8 cellular contexts compared by ENCODE assay signal in genomic region chr22:37198290-37199102, GRCh38. TPM values are rescaled to one million over a fixed set of nuclear protein-coding genes. Genes with fewer than 3 reads are reported as not detected.
DNase-seq lines count a peak whose midpoint lies in the region; ATAC-seq and TF ChIP-seq lines count a peak whose summit lies in the region.

No MANE protein-coding gene starts in this region.

- H3K27me3 Mint-ChIP-seq in neural crest cell (ENCODE audit: low read depth): no peaks in the 10 kb centered on the region
- no peaks in the 10 kb centered on the region for H3K27me3 Mint-ChIP-seq in stimulated activated naive CD8-positive, alpha-beta T cell treated with anti-CD3 and anti-CD28 coated beads, Interleukin-15, amount 100 ng/mL, for 72 hours

- no peaks in the 10 kb centered on the region for H3K9me3 ChIP-seq in SJSA1 (replicated peaks)

- H3K4me3 ChIP-seq in SJSA1: peak overlapping the region; percentile 51

- TF ChIP-seq CTCF in foreskin keratinocyte (conservative IDR thresholded peaks at IDR 0.05) (peak; percentile 89), neural crest cell (conservative IDR thresholded peaks at IDR 0.05) (peak; percentile 96)

- peaks cover 2% of the 10 kb centered on the region for H3K9me3 Mint-ChIP-seq in neural crest cell
- no peaks in the 10 kb centered on the region for H3K9me3 Mint-ChIP-seq in stimulated activated naive CD8-positive, alpha-beta T cell treated with anti-CD3 and anti-CD28 coated beads, Interleukin-15, amount 100 ng/mL, for 72 hours

- DNase-seq in DMS53 (lab: John Stamatoyannopoulos, UW) (peak; percentile 48), DMS53 treated with DMSO at 0.1 percent for 48 hours (lab: John Stamatoyannopoulos, UW; ENCODE audit: unreplicated experiment) (no peak), HuH-7 (ENCODE audit: low spot score) (peak; percentile 90), SJSA1 (ENCODE audit: low read depth in 1 of 2, low spot score in 2 of 2) (peak; percentile 51 to 72), foreskin keratinocyte (peak; percentile 58 to 82), neural crest cell (ENCODE audit: low read depth, low spot score) (peak; percentile 94)
- DNase-seq in activated naive CD4-positive, alpha-beta T cell (lab: John Stamatoyannopoulos, UW): peak; percentile 85 to 92 (median 91)
- peak; percentile 91 to 92 for DNase-seq in stimulated activated naive CD8-positive, alpha-beta T cell treated with anti-CD3 and anti-CD28 coated beads, Interleukin-15, amount 100 ng/mL, for 72 hours

- H3K27ac ChIP-seq in SJSA1 (peak overlapping the region; percentile 73), foreskin keratinocyte (peak overlapping the region; percentile 70)

- peaks cover 24% of the 10 kb centered on the region for H3K4me1 ChIP-seq in SJSA1 (replicated peaks)
- H3K4me1 ChIP-seq in foreskin keratinocyte: peaks cover 17% of the 10 kb centered on the region

- no peaks in the 10 kb centered on the region for H3K36me3 ChIP-seq in SJSA1

- H3K27ac Mint-ChIP-seq in neural crest cell (ENCODE audit: unreplicated experiment): peak overlapping the region; percentile 76
- H3K27ac Mint-ChIP-seq in stimulated activated naive CD8-positive, alpha-beta T cell treated with anti-CD3 and anti-CD28 coated beads, Interleukin-15, amount 100 ng/mL, for 72 hours: peak overlapping the region; percentile 96

- peak overlapping the region; percentile 84 for H3K4me3 Mint-ChIP-seq in neural crest cell
- peak overlapping the region; percentile 85 to 94 for H3K4me3 Mint-ChIP-seq in stimulated activated naive CD8-positive, alpha-beta T cell treated with anti-CD3 and anti-CD28 coated beads, Interleukin-15, amount 100 ng/mL, for 72 hours

- H3K4me1 Mint-ChIP-seq in neural crest cell: peaks cover 27% of the 10 kb centered on the region
- H3K4me1 Mint-ChIP-seq in stimulated activated naive CD8-positive, alpha-beta T cell treated with anti-CD3 and anti-CD28 coated beads, Interleukin-15, amount 100 ng/mL, for 72 hours: peaks cover 90% of the 10 kb centered on the region

- H3K27me3 ChIP-seq in SJSA1 (replicated peaks) (no peaks in the 10 kb centered on the region), foreskin keratinocyte (no peaks in the 10 kb centered on the region)

- peak; percentile 30 for ATAC-seq in foreskin keratinocyte
- ATAC-seq in stimulated activated naive CD8-positive, alpha-beta T cell treated with anti-CD3 and anti-CD28 coated beads, Interleukin-15, amount 100 ng/mL, for 72 hours: peak; percentile 55

- H3K36me3 Mint-ChIP-seq in neural crest cell (ENCODE audit: low read depth): peaks cover 2% of the 10 kb centered on the region

RNA-seq across cellular contexts. Expression of gene C1QTNF6, which starts 10.4 kb away (rescaled TPM):
- 3.4 and 4.7 TPM in 2 replicates for total RNA-seq in SJSA1 (2014; rRNA removed; shearing (Covaris generic))
- total RNA-seq in foreskin keratinocyte: 11.3 and 12.6 TPM in 2 replicates
- 14.9 and 17.3 TPM in 2 replicates for polyA plus RNA-seq in foreskin keratinocyte
- total RNA-seq in neural crest cell: 13.6 TPM in 2 replicates

RNA-seq across cellular contexts. Expression of gene SSTR3, which starts 13.8 kb away (rescaled TPM):
- total RNA-seq in SJSA1 (2014; rRNA removed; shearing (Covaris generic)): not detected in 2 replicates
- total RNA-seq in foreskin keratinocyte (not detected in 2 replicates), neural crest cell (0.09 TPM in 2 replicates)
- polyA plus RNA-seq in foreskin keratinocyte: not detected in 2 replicates

RNA-seq across cellular contexts. Expression of gene RAC2, which starts 45.6 kb away (rescaled TPM):
- 2.0 and 2.1 TPM in 2 replicates for total RNA-seq in SJSA1 (2014; rRNA removed; shearing (Covaris generic))
- 75.9 and 77.0 TPM in 2 replicates for total RNA-seq in foreskin keratinocyte
- 116 and 117 TPM in 2 replicates for polyA plus RNA-seq in foreskin keratinocyte
- 0.21 TPM in 1 of 2 replicates, not detected in the other for total RNA-seq in neural crest cell

RNA-seq across cellular contexts. Expression of gene IL2RB, which starts 48.8 kb away (rescaled TPM):
- not detected in 2 replicates for total RNA-seq in SJSA1 (2014; rRNA removed; shearing (Covaris generic))
- total RNA-seq in foreskin keratinocyte: 0.04 and 0.10 TPM in 2 replicates
- 0.06 and 0.10 TPM in 2 replicates for polyA plus RNA-seq in foreskin keratinocyte
- total RNA-seq in neural crest cell: 0.50 and 0.56 TPM in 2 replicates

Comparison
In these comparisons a context has a peak if more than half of its experiments do, and no peak if none do; other contexts are left out.
1. RNA of gene RAC2, which starts 45.6 kb away (total RNA-seq): 75.9 to 77.0 TPM in foreskin keratinocyte; 2.0 to 2.1 TPM in SJSA1 and 0.21 TPM in neural crest cell; every median in the first group is over 10 times any median in the second.